In the genomic region with DNA sequence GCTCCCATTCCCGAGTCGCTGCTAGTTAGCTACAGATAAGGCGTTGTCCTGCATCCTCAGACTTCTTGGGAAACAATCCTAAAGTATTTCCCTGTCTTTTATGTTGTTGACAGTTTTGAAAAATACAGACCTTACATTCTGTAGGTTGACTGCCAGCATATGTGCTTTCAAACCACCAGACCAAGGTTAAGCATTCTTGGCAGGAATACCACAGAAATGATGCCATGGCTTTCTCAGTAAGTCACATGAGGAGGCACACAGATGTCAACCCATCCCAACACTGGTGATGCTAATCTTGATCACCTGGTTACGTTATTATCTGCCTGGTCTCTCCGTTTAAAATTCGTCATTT, we compare ENCODE assay signal across 8 cellular contexts. TPM values are rescaled to one million over a fixed set of nuclear protein-coding genes. Genes with fewer than 3 reads are reported as not detected.
DNase-seq lines count a peak whose midpoint lies in the region; ATAC-seq and TF ChIP-seq lines count a peak whose summit lies in the region.

No MANE protein-coding gene starts in this region.

- H3K36me3 Mint-ChIP-seq in activated CD8-positive, alpha-beta memory T cell treated with anti-CD3 and anti-CD28 coated beads, Interleukin-2, amount 10 ng/mL, durations not matched to agents 7 days and 5 days = peaks cover 34% of the 10 kb centered on the region
- peaks cover 55% of the 10 kb centered on the region for H3K36me3 Mint-ChIP-seq in activated T-helper 17 cell treated with anti-CD3 and anti-CD28 coated beads, Interleukin-2, amount 50 U/mL, for 72 hours (ENCODE audit: low read depth)
- H3K36me3 Mint-ChIP-seq in immature natural killer cell = peaks cover 0 to 17% (median 5%) of the 10 kb centered on the region in 3 donors

- H3K4me1 Mint-ChIP-seq in activated CD8-positive, alpha-beta memory T cell treated with anti-CD3 and anti-CD28 coated beads, Interleukin-2, amount 10 ng/mL, durations not matched to agents 7 days and 5 days = peaks cover 32% of the 10 kb centered on the region
- H3K4me1 Mint-ChIP-seq in activated T-helper 17 cell treated with anti-CD3 and anti-CD28 coated beads, Interleukin-2, amount 50 U/mL, for 72 hours = peaks cover 10% of the 10 kb centered on the region
- peaks cover 32 to 48% of the 10 kb centered on the region in 2 donors for H3K4me1 Mint-ChIP-seq in immature natural killer cell

- peak overlapping the region; percentile 93 for H3K4me3 Mint-ChIP-seq in activated CD8-positive, alpha-beta memory T cell treated with anti-CD3 and anti-CD28 coated beads, Interleukin-2, amount 10 ng/mL, durations not matched to agents 7 days and 5 days
- peak overlapping the region; percentile 96 for H3K4me3 Mint-ChIP-seq in activated T-helper 17 cell treated with anti-CD3 and anti-CD28 coated beads, Interleukin-2, amount 50 U/mL, for 72 hours
- H3K4me3 Mint-ChIP-seq in immature natural killer cell = peak overlapping the region; percentile 93 to 100 (median 99)

- no peaks in the 10 kb centered on the region for H3K27me3 ChIP-seq in thoracic aorta (replicated peaks; ENCODE audit: insufficient read depth)

- H3K36me3 ChIP-seq in thoracic aorta = peaks cover 10% of the 10 kb centered on the region

- peaks cover 36 to 49% of the 10 kb centered on the region in 2 donors for H3K4me1 ChIP-seq in thoracic aorta (ENCODE audit: control insufficient read depth in 1 of 2, low read depth in 2 of 2)

- no peaks in the 10 kb centered on the region for H3K27me3 Mint-ChIP-seq in activated CD8-positive, alpha-beta memory T cell treated with anti-CD3 and anti-CD28 coated beads, Interleukin-2, amount 10 ng/mL, durations not matched to agents 7 days and 5 days
- no peaks in the 10 kb centered on the region for H3K27me3 Mint-ChIP-seq in activated T-helper 17 cell treated with anti-CD3 and anti-CD28 coated beads, Interleukin-2, amount 50 U/mL, for 72 hours
- H3K27me3 Mint-ChIP-seq in immature natural killer cell (ENCODE audit: low read depth in 3 of 3) = peaks cover 4 to 7% (median 6%) of the 10 kb centered on the region in 3 donors

- H3K27ac ChIP-seq in thoracic aorta = no peak overlapping the region

- H3K4me3 ChIP-seq in thoracic aorta = peak overlapping the region; percentile 97

- peak overlapping the region; percentile 99 for H3K27ac Mint-ChIP-seq in activated CD8-positive, alpha-beta memory T cell treated with anti-CD3 and anti-CD28 coated beads, Interleukin-2, amount 10 ng/mL, durations not matched to agents 7 days and 5 days
- peak overlapping the region; percentile 98 for H3K27ac Mint-ChIP-seq in activated T-helper 17 cell treated with anti-CD3 and anti-CD28 coated beads, Interleukin-2, amount 50 U/mL, for 72 hours
- peak overlapping the region; percentile 91 to 99 (median 98) for H3K27ac Mint-ChIP-seq in immature natural killer cell

- no peak for ATAC-seq in activated CD8-positive, alpha-beta memory T cell treated with anti-CD3 and anti-CD28 coated beads, Interleukin-2, amount 10 ng/mL, durations not matched to agents 7 days and 5 days
- ATAC-seq in activated T-helper 17 cell treated with anti-CD3 and anti-CD28 coated beads, Interleukin-2, amount 50 U/mL, for 72 hours (replicated peaks) = no peak
- no peak for ATAC-seq in thoracic aorta (ENCODE audit: insufficient number of reproducible peaks, low FRiP score, low read depth)
- no peak for ATAC-seq in HG02610 (IDR thresholded peaks at IDR 0.05; ENCODE audit: unreplicated experiment)

- H3K9me3 ChIP-seq in thoracic aorta = no peaks in the 10 kb centered on the region

- TF ChIP-seq CTCF in thoracic aorta (IDR thresholded peaks at IDR 0.05) = no peak

- H3K9me3 Mint-ChIP-seq in activated CD8-positive, alpha-beta memory T cell treated with anti-CD3 and anti-CD28 coated beads, Interleukin-2, amount 10 ng/mL, durations not matched to agents 7 days and 5 days (ENCODE audit: low read depth) = no peaks in the 10 kb centered on the region
- H3K9me3 Mint-ChIP-seq in activated T-helper 17 cell treated with anti-CD3 and anti-CD28 coated beads, Interleukin-2, amount 50 U/mL, for 72 hours = no peaks in the 10 kb centered on the region
- H3K9me3 Mint-ChIP-seq in immature natural killer cell = no peaks in the 10 kb centered on the region

- DNase-seq in activated CD8-positive, alpha-beta memory T cell treated with anti-CD3 and anti-CD28 coated beads, Interleukin-2, amount 10 ng/mL, durations not matched to agents 7 days and 5 days = no peak
- no peak for DNase-seq in activated CD8-positive, alpha-beta memory T cell treated with anti-CD3 and anti-CD28 coated beads, Interleukin-2, amount 50 U/mL, for 4 hours
- DNase-seq in immature natural killer cell = no peak
- no peak for DNase-seq in thoracic aorta (ENCODE audit: low spot score)
- no peak for DNase-seq in SIG-M5 (lab: John Stamatoyannopoulos, UW)
- DNase-seq in NAMALWA (ENCODE audit: low spot score) = no peak

- CTCF ChIA-PET in activated CD8-positive, alpha-beta memory T cell treated with anti-CD3 and anti-CD28 coated beads, Interleukin-2, amount 10 ng/mL, durations not matched to agents 7 days and 5 days (lab: Charles Lee) = interaction anchor here (0.8 to 1.2 kb wide), 4 partner anchors 14 to 313 kb away, joined by 3 to 4 read pairs (median 4); partner anchors contain the start of genes ENDOG and SPTAN1

RNA-seq across cellular contexts. Expression of gene GLE1, which starts 0.9 kb away (rescaled TPM):
- total RNA-seq in activated CD8-positive, alpha-beta memory T cell treated with anti-CD3 and anti-CD28 coated beads, Interleukin-2, amount 10 ng/mL, durations not matched to agents 7 days and 5 days = 10 to 100 TPM; 51.0 to 55.7 TPM
- total RNA-seq in activated T-helper 17 cell treated with anti-CD3 and anti-CD28 coated beads, Interleukin-2, amount 50 U/mL, for 72 hours = 10 to 100 TPM; 53.6 TPM
- 10 to 100 TPM; 17.4 to 49.3 (median 22.8) TPM for polyA plus RNA-seq in immature natural killer cell
- 10 to 100 TPM; 15.6 to 21.7 TPM for total RNA-seq in thoracic aorta

RNA-seq across cellular contexts. Expression of gene SPTAN1, which starts 47.0 kb away (rescaled TPM):
- total RNA-seq in activated CD8-positive, alpha-beta memory T cell treated with anti-CD3 and anti-CD28 coated beads, Interleukin-2, amount 10 ng/mL, durations not matched to agents 7 days and 5 days = 100 to 1,000 TPM; 275 to 315 TPM
- total RNA-seq in activated T-helper 17 cell treated with anti-CD3 and anti-CD28 coated beads, Interleukin-2, amount 50 U/mL, for 72 hours = 100 to 1,000 TPM; 294 to 337 TPM
- 100 to 1,000 TPM in 1 of 3 donors, 10 to 100 TPM in 1, 1 to 10 TPM in 1; 4.8 to 112 (median 25.5) TPM for polyA plus RNA-seq in immature natural killer cell
- total RNA-seq in thoracic aorta = 100 to 1,000 TPM; 324 to 348 TPM

RNA-seq across cellular contexts. Expression of gene ODF2, which starts 49.6 kb away (rescaled TPM):
- total RNA-seq in activated CD8-positive, alpha-beta memory T cell treated with anti-CD3 and anti-CD28 coated beads, Interleukin-2, amount 10 ng/mL, durations not matched to agents 7 days and 5 days = 10 to 100 TPM; 71.8 to 82.7 TPM
- total RNA-seq in activated T-helper 17 cell treated with anti-CD3 and anti-CD28 coated beads, Interleukin-2, amount 50 U/mL, for 72 hours = 10 to 100 TPM; 49.4 to 66.2 TPM
- 10 to 100 TPM in 2 of 3 donors, 1 to 10 TPM in 1; 5.6 to 37.2 (median 12.9) TPM for polyA plus RNA-seq in immature natural killer cell
- total RNA-seq in thoracic aorta = 10 to 100 TPM; 22.5 to 36.5 TPM
